ENCODE assay signal across 8 cellular contexts in genomic region chr11:121591405-121592033, GRCh38.
DNase-seq lines count a peak whose midpoint lies in the region; ATAC-seq, FAIRE-seq and TF ChIP-seq lines count a peak whose summit lies in the region.

No MANE protein-coding gene starts in this region.

- H3K27me3 ChIP-seq in AG04450 (ENCODE audit: control insufficient read depth, insufficient read depth, low read length) = no peaks in the 10 kb centered on the region
- peaks cover 11% of the 10 kb centered on the region for H3K27me3 ChIP-seq in adipocyte (replicated peaks; ENCODE audit: control insufficient read depth, insufficient read depth, low read length)
- no peaks in the 10 kb centered on the region for H3K27me3 ChIP-seq in heart right ventricle

- H3K4me1 ChIP-seq in adipocyte (ENCODE audit: control insufficient read depth, insufficient read depth, low read length) (peaks cover 15% of the 10 kb centered on the region), heart right ventricle (peaks cover 0 to 13% (median 0%) of the 10 kb centered on the region in 9 donors)

- no peak overlapping the region for H3K4me3 ChIP-seq in AG04450 (ENCODE audit: low read depth, low read length)
- no peak overlapping the region for H3K4me3 ChIP-seq in adipocyte (ENCODE audit: low read length)
- H3K4me3 ChIP-seq in heart right ventricle = no peak overlapping the region

- TF ChIP-seq CTCF in AG04450 (IDR thresholded peaks at IDR 0.05; ENCODE audit: low read depth, low read length) = peak; percentile 89
- peak; percentile 73 to 90 (median 85) for TF ChIP-seq CTCF in heart right ventricle (IDR thresholded peaks at IDR 0.05)

- CTCF ChIA-PET in AG04450 (lab: Charles Lee) = interaction anchor here (0.6 to 3.5 kb wide), 22 partner anchors 11 to 915 kb away, joined by 3 to 15 read pairs (median 6); no protein-coding TSS in a partner anchor

- DNase-seq in AG04450 (ENCODE audit: low read depth, low spot score) (peak; percentile 63), GM19240 (ENCODE audit: insufficient read length, low spot score) (peak; percentile 49), NCI-H1105 (lab: John Stamatoyannopoulos, UW) (peak; percentile 85), T follicular helper cell (ENCODE audit: low read depth) (peak; percentile 57), adipocyte (ENCODE audit: low read depth) (peak; percentile 93), heart right ventricle (peak in 1 of 2 donors; percentile 76), retina (peak; percentile 79), GM19239 (ENCODE audit: insufficient read length, low spot score) (no peak)

- H3K36me3 ChIP-seq in adipocyte (ENCODE audit: control insufficient read depth, insufficient read depth, low read length, severe bottlenecking) (no peaks in the 10 kb centered on the region), heart right ventricle (peaks cover 0 to 93% (median 0%) of the 10 kb centered on the region in 9 donors)

- intact Hi-C loops in heart right ventricle (cut with DNase I) = loop anchor here (1.0 to 10.0 kb wide), 11 partner anchors 137 to 347 kb away; partner anchors contain the start of genes SORL1 (in 1 of the 10) and SORL1-AS1 (in 1 of the 10)

- 23 to 26% methylated on average over 3 of the region's 3 CpGs for WGBS in heart right ventricle, 2 donors

- H3K9ac ChIP-seq in adipocyte (ENCODE audit: low read length) = no peak overlapping the region

- H3K27ac ChIP-seq in AG04450 (ENCODE audit: low read depth, low read length) = no peak overlapping the region
- H3K27ac ChIP-seq in heart right ventricle = no peak overlapping the region

- POLR2A ChIA-PET in AG04450 (lab: Yijun Ruan, JAX) = interaction anchor here (0.6 kb wide), 1 partner anchor 64 kb away, joined by 3 read pairs; no protein-coding TSS in a partner anchor

- H3K9me3 ChIP-seq in AG04450 (ENCODE audit: control insufficient read depth, insufficient read depth, low read length) = peaks cover 4% of the 10 kb centered on the region
- H3K9me3 ChIP-seq in adipocyte (ENCODE audit: control insufficient read depth, low read length) = no peaks in the 10 kb centered on the region
- H3K9me3 ChIP-seq in heart right ventricle = no peaks in the 10 kb centered on the region

- FAIRE-seq in GM19239 (lab: Jason Lieb, UNC) = no peak

- ATAC-seq in heart right ventricle = peak in 7 of 8 donors; percentile 74 to 85 (median 82)
